ENCODE assay signal across 33 cellular contexts in the genomic region with DNA sequence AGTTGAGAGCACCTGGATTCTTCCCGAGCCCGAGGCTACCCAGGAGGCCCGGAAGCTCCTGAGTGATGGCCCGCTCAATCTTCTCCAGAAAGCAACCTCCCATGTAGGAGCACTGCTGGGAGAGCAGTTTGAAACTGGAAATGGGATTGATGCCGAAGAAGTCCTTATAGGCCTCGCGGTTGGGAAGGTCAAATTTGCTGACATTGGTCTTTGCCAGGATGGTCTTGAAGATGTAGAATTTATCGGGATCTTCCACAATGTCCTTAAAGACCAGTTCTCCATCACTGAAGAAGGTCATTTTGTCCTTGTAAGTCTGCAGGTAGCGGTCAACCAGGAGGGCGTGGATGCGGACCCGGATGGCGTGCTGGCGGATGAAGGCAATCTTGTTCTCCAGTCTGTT. TPM values are rescaled to one million over a fixed set of nuclear protein-coding genes. Genes with fewer than 3 reads are reported as not detected.
"Had no signal": no experiment of that assay in that cellular context is flagged by ENCODE, and none has a peak within 500 bp of the region (broad histone marks: within the 10 kb centered on the region; RNA-seq: fewer than 3 reads in every experiment).

No MANE protein-coding gene starts in this region.

- H3K9me3 ChIP-seq: adrenal gland, body of pancreas, colonic mucosa, esophagus squamous epithelium, heart left ventricle had no signal

- ATAC-seq: activated CD4-positive, alpha-beta T cell treated with anti-CD3 and anti-CD28 coated beads for 36 hours; activated CD8-positive, alpha-beta memory T cell treated with anti-CD3 and anti-CD28 coated beads, Interleukin-2, amount 10 ng/mL, durations not matched to agents 7 days and 5 days; activated CD8-positive, alpha-beta T cell treated with anti-CD3 and anti-CD28 coated beads, Interleukin-2, amount 10 ng/mL, durations not matched to agents 7 days and 5 days; activated naive CD8-positive, alpha-beta T cell treated with anti-CD3 and anti-CD28 coated beads, Interleukin-2, amount 50 U/mL, for 24 hours; body of pancreas; heart left ventricle had no signal

- H3K36me3 ChIP-seq: adrenal gland, colonic mucosa, esophagus squamous epithelium had no signal

- H3K27me3 ChIP-seq: adrenal gland, body of pancreas, colonic mucosa had no signal

- H3K4me3 ChIP-seq: adrenal gland, body of pancreas, colonic mucosa, esophagus squamous epithelium, heart left ventricle had no signal

- H3K27ac ChIP-seq: adrenal gland, body of pancreas, colonic mucosa, epithelial cell of prostate, esophagus squamous epithelium had no signal

- FAIRE-seq: endometrium, endothelial cell of umbilical vein had no signal

- H3K4me1 ChIP-seq: adrenal gland, body of pancreas, colonic mucosa, esophagus squamous epithelium had no signal

- DNase-seq: activated CD4-positive, alpha-beta memory T cell treated with anti-CD3 and anti-CD28 coated beads for 36 hours; activated CD4-positive, alpha-beta T cell treated with anti-CD3 and anti-CD28 coated beads for 36 hours; activated CD4-positive, alpha-beta T cell treated with anti-CD3 and anti-CD28 coated beads, Interleukin-2, amount 10 ng/mL, durations not matched to agents 24 days and 14 days; activated CD4-positive, CD25-positive, alpha-beta regulatory T cell; activated CD4-positive, CD25-positive, alpha-beta regulatory T cell treated with anti-CD3 and anti-CD28 coated beads, Interleukin-2, amount 50 U/mL, for 72 hours; activated CD8-positive, alpha-beta memory T cell treated with anti-CD3 and anti-CD28 coated beads, Interleukin-2, amount 10 ng/mL, durations not matched to agents 7 days and 5 days; activated CD8-positive, alpha-beta memory T cell treated with anti-CD3 and anti-CD28 coated beads, Interleukin-2, amount 50 U/mL, for 4 hours; activated CD8-positive, alpha-beta T cell treated with anti-CD3 and anti-CD28 coated beads, Interleukin-2, amount 10 ng/mL, durations not matched to agents 7 days and 5 days; activated effector memory CD4-positive, alpha-beta T cell treated with anti-CD3 and anti-CD28 coated beads, Interleukin-2, amount 50 U/mL, for 16 hours; activated naive CD4-positive, alpha-beta T cell treated with anti-CD3 and anti-CD28 coated beads for 36 hours; activated naive CD8-positive, alpha-beta T cell treated with anti-CD3 and anti-CD28 coated beads for 36 hours; activated naive CD8-positive, alpha-beta T cell treated with anti-CD3 and anti-CD28 coated beads, Interleukin-2, amount 50 U/mL, for 24 hours; activated T-cell treated with anti-CD3 and anti-CD28 coated beads, Interleukin-2, amount 50 U/mL, for 1 hour; activated T-cell treated with anti-CD3 and anti-CD28 coated beads, Interleukin-2, amount 50 U/mL, for 48 hours; adrenal gland; amygdala; aorta; body of pancreas; caudate nucleus; colonic mucosa; effector CD8-positive, alpha-beta T cell; esophagus squamous epithelium; foreskin melanocyte; glutamatergic neuron; T-helper 2 cell had no signal

RNA-seq across cellular contexts. Expression of gene SRL, which starts 49.7 kb away (rescaled TPM):
- total RNA-seq: activated CD4-positive, alpha-beta memory T cell treated with anti-CD3 and anti-CD28 coated beads for 36 hours; activated CD4-positive, alpha-beta T cell treated with anti-CD3 and anti-CD28 coated beads for 36 hours; activated CD4-positive, alpha-beta T cell treated with anti-CD3 and anti-CD28 coated beads, Interleukin-2, amount 10 ng/mL, durations not matched to agents 24 days and 14 days; activated CD8-positive, alpha-beta memory T cell treated with anti-CD3 and anti-CD28 coated beads for 36 hours; activated CD8-positive, alpha-beta memory T cell treated with anti-CD3 and anti-CD28 coated beads, Interleukin-2, amount 10 ng/mL, durations not matched to agents 7 days and 5 days; activated CD8-positive, alpha-beta T cell treated with anti-CD3 and anti-CD28 coated beads, Interleukin-2, amount 10 ng/mL, durations not matched to agents 7 days and 5 days; activated naive CD4-positive, alpha-beta T cell treated with anti-CD3 and anti-CD28 coated beads for 36 hours; activated naive CD8-positive, alpha-beta T cell treated with anti-CD3 and anti-CD28 coated beads for 36 hours; activated T-helper 1 cell treated with anti-CD3 and anti-CD28 coated beads, Interleukin-12 subunit alpha, Interleukin-12 subunit beta, Interleukin-2, Interleukin-4 antibody, amounts not matched to agents 30 ng/mL and 10 ng/mL and 1 ng/mL, durations not matched to agents 14 hours and 24 hours and 36 hours; activated T-helper 2 cell treated with anti-CD3 and anti-CD28 coated beads, Interferon-gamma antibody, Interleukin-2, Interleukin-4, amounts not matched to agents 10 μg/mL and 5 μg/mL and 100 μg/mL, durations not matched to agents 14 hours and 24 hours and 36 hours; body of pancreas; T-helper 1 cell treated with Interleukin-12 subunit alpha and Interleukin-12 subunit beta and Interleukin-4 antibody, amounts not matched to agents 30 ng/mL and 1 ng/mL, for 36 hours had no signal
